17 cellular contexts compared by ENCODE assay signal in genomic region chr12:69039881-69040280, GRCh38.
DNase-seq lines count a peak whose midpoint lies in the region; ATAC-seq and TF ChIP-seq lines count a peak whose summit lies in the region.
"Had no signal": no experiment of that assay in that cellular context is flagged by ENCODE, and none has a peak within 500 bp of the region (broad histone marks: within the 10 kb centered on the region; RNA-seq: fewer than 3 reads in every experiment).

No MANE protein-coding gene starts in this region.

- H3K4me2 ChIP-seq in MM.1S (ENCODE audit: low read depth, low read length), result no peak overlapping the region
- H3K4me2 ChIP-seq: smooth muscle cell had no signal

- H3F3A ChIP-seq in MM.1S (ENCODE audit: insufficient read depth, low read length), result no peaks in the 10 kb centered on the region

- H3K9me3 ChIP-seq in lower lobe of right lung (no peaks in the 10 kb centered on the region), MM.1S (replicated peaks; ENCODE audit: insufficient read depth, low read length) (no peaks in the 10 kb centered on the region)
- H3K9me3 ChIP-seq: ascending aorta, gastrocnemius medialis had no signal

- ATAC-seq in lower lobe of right lung, result peak; percentile 79 to 83
- ATAC-seq in GM21723 (IDR thresholded peaks at IDR 0.05; ENCODE audit: unreplicated experiment), result no peak
- ATAC-seq: gastrocnemius medialis had no signal

- intact Hi-C loops in lower lobe of right lung (cut with DNase I), result no loop called here

- H2AFZ ChIP-seq in MM.1S (ENCODE audit: low read length), result no peak overlapping the region
- H2AFZ ChIP-seq: GM23248 had no signal

- H3K36me3 ChIP-seq in lower lobe of right lung (no peaks in the 10 kb centered on the region), MM.1S (replicated peaks; ENCODE audit: insufficient read depth, low read length) (no peaks in the 10 kb centered on the region)
- H3K36me3 ChIP-seq: ascending aorta, gastrocnemius medialis had no signal

- TF ChIP-seq CTCF in HL-60 (IDR thresholded peaks at IDR 0.05; ENCODE audit: insufficient read depth, low read length) (no peak), lower lobe of right lung (IDR thresholded peaks at IDR 0.05) (no peak), MM.1S (IDR thresholded peaks at IDR 0.05; ENCODE audit: low read length) (no peak)

- H3K79me2 ChIP-seq in MM.1S (ENCODE audit: low read length), result no peaks in the 10 kb centered on the region

- no peaks in the 10 kb centered on the region for H3K9me2 ChIP-seq in MM.1S (replicated peaks; ENCODE audit: insufficient read depth, low read length)

- no peaks in the 10 kb centered on the region for H3K4me1 ChIP-seq in lower lobe of right lung
- no peaks in the 10 kb centered on the region for H3K4me1 ChIP-seq in MM.1S (ENCODE audit: low read length)
- H3K4me1 ChIP-seq: ascending aorta, gastrocnemius medialis had no signal

- no peaks in the 10 kb centered on the region for H3K27me3 ChIP-seq in HL-60 (ENCODE audit: insufficient read depth, poor library complexity, severe bottlenecking)
- H3K27me3 ChIP-seq in lower lobe of right lung (ENCODE audit: low read depth), result no peaks in the 10 kb centered on the region
- H3K27me3 ChIP-seq in MM.1S (replicated peaks; ENCODE audit: insufficient read depth, low read length), result no peaks in the 10 kb centered on the region
- H3K27me3 ChIP-seq: ascending aorta, gastrocnemius medialis had no signal

- no peaks in the 10 kb centered on the region for H4K20me1 ChIP-seq in MM.1S (ENCODE audit: insufficient read depth, low read length)

- H3K9ac ChIP-seq in MM.1S (ENCODE audit: low read length), result no peak overlapping the region
- H3K9ac ChIP-seq: GM23248 had no signal

- H3K27ac ChIP-seq in HL-60 (replicated peaks), result peak overlapping the region; percentile 70
- H3K27ac ChIP-seq in lower lobe of right lung, result no peak overlapping the region
- no peak overlapping the region for H3K27ac ChIP-seq in MM.1S (ENCODE audit: low read length)
- H3K27ac ChIP-seq: ascending aorta, gastrocnemius medialis, GM23248 had no signal

- H3K4me3 ChIP-seq in HL-60 (replicated peaks; ENCODE audit: insufficient read depth, low read length) (no peak overlapping the region), lower lobe of right lung (no peak overlapping the region), MM.1S (ENCODE audit: low read length) (no peak overlapping the region)
- H3K4me3 ChIP-seq: ascending aorta, gastrocnemius medialis, GM23248, lung, smooth muscle cell had no signal

- DNase-seq in HL-60 (ENCODE audit: low read depth in 1 of 2, low spot score in 1 of 2), result peak in 1 of 2 experiments; percentile 82
- DNase-seq in NCI-H1694 (lab: John Stamatoyannopoulos, UW), result peak; percentile 24
- DNase-seq in SKM-1 treated with dmso at 0.1 percent for 144 hours (lab: John Stamatoyannopoulos, UW; ENCODE audit: unreplicated experiment), result peak; percentile 68
- DNase-seq in lower lobe of right lung, result no peak
- no peak for DNase-seq in MM.1S
- no peak for DNase-seq in anterior cingulate cortex (lab: John Stamatoyannopoulos, UW)
- DNase-seq: activated gamma-delta T cell, gastrocnemius medialis, GDM1, GM23248, naive B cell, NCI-H510A, posterior cingulate gyrus had no signal

Comparison
In these comparisons a context has a peak if more than half of its experiments do, and no peak if none do; other contexts are left out.
1. DNase-seq: peak in NCI-H1694 (single experiment) and SKM-1 treated with dmso at 0.1 percent for 144 hours (single experiment); none in lower lobe of right lung (single experiment), MM.1S (single experiment) and anterior cingulate cortex (0 of 58).